Comparison of ENCODE assay signal across 1 cellular context in the genomic region with DNA sequence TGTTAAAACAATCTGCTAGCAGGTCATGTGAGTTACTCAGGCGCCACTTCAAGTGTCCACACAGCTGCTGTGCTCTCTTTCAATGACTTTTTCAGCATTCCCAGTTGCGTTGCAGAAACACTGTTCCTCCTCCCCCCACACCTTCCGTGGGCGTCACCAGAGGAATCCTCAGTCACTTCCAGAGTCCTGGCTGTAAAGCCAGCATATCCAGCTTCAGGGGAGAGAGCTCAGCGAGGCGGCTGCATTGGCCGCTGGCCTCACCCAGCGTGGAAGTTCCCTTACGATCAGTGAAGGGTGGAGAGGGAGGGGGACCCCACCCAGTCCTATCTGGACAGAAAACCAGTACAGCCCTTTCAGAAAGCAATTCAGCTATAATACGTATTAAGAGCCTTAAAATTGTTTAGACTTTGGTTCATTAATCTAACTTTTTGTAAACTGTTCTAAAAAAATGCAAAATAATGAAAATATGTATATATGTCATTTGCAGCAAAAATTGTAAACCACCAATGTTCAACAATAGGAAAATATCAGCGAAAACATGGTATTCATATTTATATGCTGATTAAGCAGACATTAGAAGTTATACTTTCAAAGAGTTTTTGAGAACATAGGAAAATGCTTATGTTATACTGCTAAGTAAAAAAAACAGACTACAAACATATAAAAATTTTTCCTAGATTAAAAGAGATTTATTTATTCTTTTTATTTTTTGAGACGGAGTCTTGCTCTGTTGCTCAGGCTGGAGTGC.
TF ChIP-seq lines count a peak whose summit lies in the region.

No MANE protein-coding gene starts in this region.

TF ChIP-seq in HCT116, 20 proteins besides CTCF, POLR2A, EP300 and RAD21 (continued from another document):
- TF ChIP-seq, protein P1, sequence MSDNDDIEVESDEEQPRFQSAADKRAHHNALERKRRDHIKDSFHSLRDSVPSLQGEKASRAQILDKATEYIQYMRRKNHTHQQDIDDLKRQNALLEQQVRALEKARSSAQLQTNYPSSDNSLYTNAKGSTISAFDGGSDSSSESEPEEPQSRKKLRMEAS (IDR thresholded peaks at IDR 0.05): no peak
- no peak for TF ChIP-seq EZH2phosphoT487 (IDR thresholded peaks at IDR 0.05; ENCODE audit: borderline replicate concordance)
- no peak for TF ChIP-seq SRF (IDR thresholded peaks at IDR 0.05; ENCODE audit: low read depth)
- TF ChIP-seq JUND (IDR thresholded peaks at IDR 0.05): no peak
- no peak for TF ChIP-seq EGR1 (IDR thresholded peaks at IDR 0.05; ENCODE audit: low read depth)
- TF ChIP-seq FOSL1 (IDR thresholded peaks at IDR 0.05; ENCODE audit: low read depth): no peak
- TF ChIP-seq SIN3A (IDR thresholded peaks at IDR 0.05; ENCODE audit: low read depth): no peak
- TF ChIP-seq CEBPB (IDR thresholded peaks at IDR 0.05; ENCODE audit: low read depth): no peak
- TF ChIP-seq, protein P2, sequence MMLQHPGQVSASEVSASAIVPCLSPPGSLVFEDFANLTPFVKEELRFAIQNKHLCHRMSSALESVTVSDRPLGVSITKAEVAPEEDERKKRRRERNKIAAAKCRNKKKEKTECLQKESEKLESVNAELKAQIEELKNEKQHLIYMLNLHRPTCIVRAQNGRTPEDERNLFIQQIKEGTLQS (IDR thresholded peaks at IDR 0.05): no peak
- TF ChIP-seq REST (IDR thresholded peaks at IDR 0.05; ENCODE audit: low read depth): no peak
- no peak for TF ChIP-seq EZH2 (IDR thresholded peaks at IDR 0.05)
- no peak for TF ChIP-seq TCF7L2 (IDR thresholded peaks at IDR 0.05; ENCODE audit: borderline replicate concordance, extremely low read depth, insufficient read depth, insufficient read length)
- no peak for TF ChIP-seq SP1 (IDR thresholded peaks at IDR 0.05; ENCODE audit: low read depth)
- TF ChIP-seq, protein P3, sequence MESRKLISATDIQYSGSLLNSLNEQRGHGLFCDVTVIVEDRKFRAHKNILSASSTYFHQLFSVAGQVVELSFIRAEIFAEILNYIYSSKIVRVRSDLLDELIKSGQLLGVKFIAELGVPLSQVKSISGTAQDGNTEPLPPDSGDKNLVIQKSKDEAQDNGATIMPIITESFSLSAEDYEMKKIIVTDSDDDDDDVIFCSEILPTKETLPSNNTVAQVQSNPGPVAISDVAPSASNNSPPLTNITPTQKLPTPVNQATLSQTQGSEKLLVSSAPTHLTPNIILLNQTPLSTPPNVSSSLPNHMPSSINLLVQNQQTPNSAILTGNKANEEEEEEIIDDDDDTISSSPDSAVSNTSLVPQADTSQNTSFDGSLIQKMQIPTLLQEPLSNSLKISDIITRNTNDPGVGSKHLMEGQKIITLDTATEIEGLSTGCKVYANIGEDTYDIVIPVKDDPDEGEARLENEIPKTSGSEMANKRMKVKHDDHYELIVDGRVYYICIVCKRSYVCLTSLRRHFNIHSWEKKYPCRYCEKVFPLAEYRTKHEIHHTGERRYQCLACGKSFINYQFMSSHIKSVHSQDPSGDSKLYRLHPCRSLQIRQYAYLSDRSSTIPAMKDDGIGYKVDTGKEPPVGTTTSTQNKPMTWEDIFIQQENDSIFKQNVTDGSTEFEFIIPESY (IDR thresholded peaks at IDR 0.05; ENCODE audit: extremely low read depth, insufficient replicate concordance, low read length): no peak
- TF ChIP-seq YY1 (IDR thresholded peaks at IDR 0.05; ENCODE audit: extremely low read depth, insufficient replicate concordance, low read depth, low read length): no peak
- no peak for TF ChIP-seq POLR2AphosphoS5 (IDR thresholded peaks at IDR 0.05; ENCODE audit: low read depth, low read length)
